In genomic region chr13:32592082-32592481, GRCh38 we compare ENCODE assay signal across 21 cellular contexts. TPM values are rescaled to one million over a fixed set of nuclear protein-coding genes. Genes with fewer than 3 reads are reported as not detected.
A peak's percentile ranks its signal among the peaks of the same experiment; 100 is the strongest.
DNase-seq lines count a peak whose midpoint lies in the region; ATAC-seq and TF ChIP-seq lines count a peak whose summit lies in the region.
"Had no signal": no experiment of that assay in that cellular context is flagged by ENCODE, and none has a peak within 500 bp of the region (broad histone marks: within the 10 kb centered on the region; RNA-seq: fewer than 3 reads in every experiment).

No MANE protein-coding gene starts in this region.

- H3K27me3 ChIP-seq in Loucy (ENCODE audit: insufficient read depth, low read length, poor library complexity, severe bottlenecking) (no peaks in the 10 kb centered on the region), gastroesophageal sphincter (no peaks in the 10 kb centered on the region)
- H3K27me3 ChIP-seq: BLaER1 treated with 17β-estradiol and CSF1 and Interleukin-3, amounts not matched to agents 10 nM and 100 nM had no signal

- no peaks in the 10 kb centered on the region for H3K36me3 ChIP-seq in Loucy (ENCODE audit: insufficient read depth, low read length)
- H3K36me3 ChIP-seq in gastroesophageal sphincter: no peaks in the 10 kb centered on the region

- CTCF ChIA-PET in activated naive CD4-positive, alpha-beta T cell treated with anti-CD3 and anti-CD28 coated beads for 36 hours (lab: Charles Lee): interaction anchor here (0.6 to 2.5 kb wide), 4 partner anchors 22 to 682 kb away, joined by 3 to 14 read pairs (median 4); no protein-coding TSS in a partner anchor

- peaks cover 96% of the 10 kb centered on the region for H3K79me2 ChIP-seq in Loucy (ENCODE audit: insufficient read depth, low read length)

- TF ChIP-seq POLR2A in gastroesophageal sphincter (IDR thresholded peaks at IDR 0.05): no peak

- H3F3A ChIP-seq in Loucy (ENCODE audit: low read depth): no peaks in the 10 kb centered on the region

- H3K9me3 Mint-ChIP-seq in activated naive CD4-positive, alpha-beta T cell treated with anti-CD3 and anti-CD28 coated beads, Interleukin-2, amount 50 U/mL, for 24 hours: no peaks in the 10 kb centered on the region
- H3K9me3 Mint-ChIP-seq in activated naive CD4-positive, alpha-beta T cell treated with anti-CD3 and anti-CD28 coated beads for 36 hours: no peaks in the 10 kb centered on the region
- peaks cover 6% of the 10 kb centered on the region for H3K9me3 Mint-ChIP-seq in neural crest cell
- H3K9me3 Mint-ChIP-seq in activated naive CD8-positive, alpha-beta T cell treated with anti-CD3 and anti-CD28 coated beads for 36 hours: no peaks in the 10 kb centered on the region
- H3K9me3 Mint-ChIP-seq: CD4-positive, alpha-beta T cell; CD8-positive, alpha-beta T cell had no signal

- H3K4me3 Mint-ChIP-seq in activated naive CD4-positive, alpha-beta T cell treated with anti-CD3 and anti-CD28 coated beads, Interleukin-2, amount 50 U/mL, for 24 hours: no peak overlapping the region
- no peak overlapping the region for H3K4me3 Mint-ChIP-seq in activated naive CD4-positive, alpha-beta T cell treated with anti-CD3 and anti-CD28 coated beads for 36 hours
- peak overlapping the region; percentile 5 for H3K4me3 Mint-ChIP-seq in neural crest cell
- no peak overlapping the region for H3K4me3 Mint-ChIP-seq in activated naive CD8-positive, alpha-beta T cell treated with anti-CD3 and anti-CD28 coated beads for 36 hours
- H3K4me3 Mint-ChIP-seq: B cell; CD8-positive, alpha-beta T cell had no signal

- H3K36me3 Mint-ChIP-seq in activated naive CD4-positive, alpha-beta T cell treated with anti-CD3 and anti-CD28 coated beads, Interleukin-2, amount 50 U/mL, for 24 hours: no peaks in the 10 kb centered on the region
- H3K36me3 Mint-ChIP-seq in activated naive CD4-positive, alpha-beta T cell treated with anti-CD3 and anti-CD28 coated beads for 36 hours (ENCODE audit: low read depth): peaks cover 4% of the 10 kb centered on the region
- peaks cover 10% of the 10 kb centered on the region for H3K36me3 Mint-ChIP-seq in neural crest cell (ENCODE audit: low read depth)
- peaks cover 11% of the 10 kb centered on the region for H3K36me3 Mint-ChIP-seq in activated naive CD8-positive, alpha-beta T cell treated with anti-CD3 and anti-CD28 coated beads for 36 hours

- H3K9me2 ChIP-seq in Loucy (replicated peaks; ENCODE audit: low read depth, low read length): no peaks in the 10 kb centered on the region

- intact Hi-C loops in activated naive CD4-positive, alpha-beta T cell treated with anti-CD3 and anti-CD28 coated beads for 36 hours (cut with micrococcal nuclease): no loop called here

- no peaks in the 10 kb centered on the region for H3K9me3 ChIP-seq in Loucy (ENCODE audit: insufficient read depth, low read depth, low read length)
- H3K9me3 ChIP-seq in gastroesophageal sphincter: no peaks in the 10 kb centered on the region
- H3K9me3 ChIP-seq: A549, Caco-2 had no signal

- no peak overlapping the region for H3K9ac ChIP-seq in Loucy (ENCODE audit: low read depth, low read length, poor library complexity, severe bottlenecking)
- H3K9ac ChIP-seq: BLaER1 treated with 17β-estradiol and CSF1 and Interleukin-3, amounts not matched to agents 10 nM and 100 nM had no signal

- H3K4me1 ChIP-seq in Loucy (ENCODE audit: insufficient read depth, low read length, poor library complexity, severe bottlenecking): peaks cover 56% of the 10 kb centered on the region
- H3K4me1 ChIP-seq in gastroesophageal sphincter: peaks cover 0 to 63% (median 6%) of the 10 kb centered on the region in 3 donors

- H3K27me3 Mint-ChIP-seq in activated naive CD4-positive, alpha-beta T cell treated with anti-CD3 and anti-CD28 coated beads, Interleukin-2, amount 50 U/mL, for 24 hours: no peaks in the 10 kb centered on the region
- no peaks in the 10 kb centered on the region for H3K27me3 Mint-ChIP-seq in activated naive CD4-positive, alpha-beta T cell treated with anti-CD3 and anti-CD28 coated beads for 36 hours (ENCODE audit: low read depth)
- no peaks in the 10 kb centered on the region for H3K27me3 Mint-ChIP-seq in neural crest cell (ENCODE audit: low read depth)
- H3K27me3 Mint-ChIP-seq in activated naive CD8-positive, alpha-beta T cell treated with anti-CD3 and anti-CD28 coated beads for 36 hours: no peaks in the 10 kb centered on the region
- H3K27me3 Mint-ChIP-seq: B cell; CD4-positive, alpha-beta T cell had no signal

- H3K4me3 ChIP-seq in Loucy (ENCODE audit: low read length, poor library complexity, severe bottlenecking) (no peak overlapping the region), gastroesophageal sphincter (no peak overlapping the region)
- H3K4me3 ChIP-seq: A549; BLaER1 treated with 17β-estradiol and CSF1 and Interleukin-3, amounts not matched to agents 10 nM and 100 nM; GM12878 had no signal

- DNase-seq in activated naive CD4-positive, alpha-beta T cell treated with anti-CD3 and anti-CD28 coated beads for 36 hours: no peak
- DNase-seq in neural crest cell (ENCODE audit: low read depth, low spot score): no peak
- no peak for DNase-seq in activated naive CD8-positive, alpha-beta T cell treated with anti-CD3 and anti-CD28 coated beads for 36 hours
- DNase-seq in NOMO-1 treated with dmso at 0.1 percent for 144 hours (lab: John Stamatoyannopoulos, UW; ENCODE audit: unreplicated experiment): no peak
- DNase-seq: AML-193; Caco-2; Calu3; CD4-positive, alpha-beta T cell; CD8-positive, alpha-beta T cell; DMS79 treated with DMSO at 0.1 percent for 48 hours; EL; GDM1 had no signal

- peak overlapping the region; percentile 77 for H3K27ac Mint-ChIP-seq in activated naive CD4-positive, alpha-beta T cell treated with anti-CD3 and anti-CD28 coated beads, Interleukin-2, amount 50 U/mL, for 24 hours
- no peak overlapping the region for H3K27ac Mint-ChIP-seq in activated naive CD4-positive, alpha-beta T cell treated with anti-CD3 and anti-CD28 coated beads for 36 hours
- no peak overlapping the region for H3K27ac Mint-ChIP-seq in neural crest cell (ENCODE audit: unreplicated experiment)
- no peak overlapping the region for H3K27ac Mint-ChIP-seq in activated naive CD8-positive, alpha-beta T cell treated with anti-CD3 and anti-CD28 coated beads for 36 hours
- H3K27ac Mint-ChIP-seq: B cell; CD4-positive, alpha-beta T cell; CD8-positive, alpha-beta T cell had no signal

- ATAC-seq in gastroesophageal sphincter: no peak
- ATAC-seq: A549; CD8-positive, alpha-beta T cell; GM12878 had no signal

- H2AFZ ChIP-seq in Loucy (ENCODE audit: low read length): no peak overlapping the region

- H3K4me1 Mint-ChIP-seq in activated naive CD4-positive, alpha-beta T cell treated with anti-CD3 and anti-CD28 coated beads, Interleukin-2, amount 50 U/mL, for 24 hours: peaks cover 89% of the 10 kb centered on the region
- peaks cover 69% of the 10 kb centered on the region for H3K4me1 Mint-ChIP-seq in activated naive CD4-positive, alpha-beta T cell treated with anti-CD3 and anti-CD28 coated beads for 36 hours (ENCODE audit: low read depth)
- peaks cover 46% of the 10 kb centered on the region for H3K4me1 Mint-ChIP-seq in neural crest cell
- H3K4me1 Mint-ChIP-seq in activated naive CD8-positive, alpha-beta T cell treated with anti-CD3 and anti-CD28 coated beads for 36 hours: peaks cover 58% of the 10 kb centered on the region

- H3K4me2 ChIP-seq in Loucy (ENCODE audit: low read depth, low read length, poor library complexity, severe bottlenecking): peak overlapping the region; percentile 21
- H3K4me2 ChIP-seq: A549; BLaER1 treated with 17β-estradiol and CSF1 and Interleukin-3, amounts not matched to agents 10 nM and 100 nM had no signal

- TF ChIP-seq CTCF in Loucy (conservative IDR thresholded peaks at IDR 0.05; ENCODE audit: low read length): no peak
- no peak for TF ChIP-seq CTCF in neural crest cell (conservative IDR thresholded peaks at IDR 0.05)
- no peak for TF ChIP-seq CTCF in gastroesophageal sphincter (IDR thresholded peaks at IDR 0.05)

- WGBS in gastroesophageal sphincter (ENCODE audit: low coverage in 1 of 2), 2 donors: 95% methylated on average over 2 of the region's 8 CpGs; no CpG with 5 or more reads in 1 of the 2 donors

- H3K27ac ChIP-seq in gastroesophageal sphincter: peak overlapping the region in 2 of 4 donors; percentile 1 to 95
- H3K27ac ChIP-seq: 22Rv1; A549; BLaER1 treated with 17β-estradiol and CSF1 and Interleukin-3, amounts not matched to agents 10 nM and 100 nM; C4-2B had no signal

- peaks cover 92% of the 10 kb centered on the region for H4K20me1 ChIP-seq in Loucy (ENCODE audit: insufficient read depth, low read length, poor library complexity, severe bottlenecking)

- TF ChIP-seq EP300 in gastroesophageal sphincter (IDR thresholded peaks at IDR 0.05): no peak

RNA-seq across cellular contexts. Expression of gene PDS5B, which starts 5.8 kb away (rescaled TPM):
- 10 to 100 TPM; 48.0 to 51.6 TPM for total RNA-seq in activated naive CD4-positive, alpha-beta T cell treated with anti-CD3 and anti-CD28 coated beads for 36 hours
- total RNA-seq in neural crest cell (82.4 and 86.8 TPM in 2 replicates), gastroesophageal sphincter (10 to 100 TPM; 37.1 to 78.9 (median 44.9) TPM)
- 10 to 100 TPM; 45.8 to 47.5 TPM for total RNA-seq in activated naive CD8-positive, alpha-beta T cell treated with anti-CD3 and anti-CD28 coated beads for 36 hours

RNA-seq across cellular contexts. Expression of gene N4BP2L2, which starts 53.5 kb away (rescaled TPM):
- total RNA-seq in activated naive CD4-positive, alpha-beta T cell treated with anti-CD3 and anti-CD28 coated beads for 36 hours: 10 to 100 TPM; 81.1 to 82.3 TPM
- total RNA-seq in neural crest cell (81.1 and 89.5 TPM in 2 replicates), gastroesophageal sphincter (100 to 1,000 TPM in 2 of 4 donors, 10 to 100 TPM in 2; 78.7 to 287 (median 127) TPM)
- 10 to 100 TPM; 66.7 to 68.8 TPM for total RNA-seq in activated naive CD8-positive, alpha-beta T cell treated with anti-CD3 and anti-CD28 coated beads for 36 hours
